12 cellular contexts compared by ENCODE assay signal in the genomic region with DNA sequence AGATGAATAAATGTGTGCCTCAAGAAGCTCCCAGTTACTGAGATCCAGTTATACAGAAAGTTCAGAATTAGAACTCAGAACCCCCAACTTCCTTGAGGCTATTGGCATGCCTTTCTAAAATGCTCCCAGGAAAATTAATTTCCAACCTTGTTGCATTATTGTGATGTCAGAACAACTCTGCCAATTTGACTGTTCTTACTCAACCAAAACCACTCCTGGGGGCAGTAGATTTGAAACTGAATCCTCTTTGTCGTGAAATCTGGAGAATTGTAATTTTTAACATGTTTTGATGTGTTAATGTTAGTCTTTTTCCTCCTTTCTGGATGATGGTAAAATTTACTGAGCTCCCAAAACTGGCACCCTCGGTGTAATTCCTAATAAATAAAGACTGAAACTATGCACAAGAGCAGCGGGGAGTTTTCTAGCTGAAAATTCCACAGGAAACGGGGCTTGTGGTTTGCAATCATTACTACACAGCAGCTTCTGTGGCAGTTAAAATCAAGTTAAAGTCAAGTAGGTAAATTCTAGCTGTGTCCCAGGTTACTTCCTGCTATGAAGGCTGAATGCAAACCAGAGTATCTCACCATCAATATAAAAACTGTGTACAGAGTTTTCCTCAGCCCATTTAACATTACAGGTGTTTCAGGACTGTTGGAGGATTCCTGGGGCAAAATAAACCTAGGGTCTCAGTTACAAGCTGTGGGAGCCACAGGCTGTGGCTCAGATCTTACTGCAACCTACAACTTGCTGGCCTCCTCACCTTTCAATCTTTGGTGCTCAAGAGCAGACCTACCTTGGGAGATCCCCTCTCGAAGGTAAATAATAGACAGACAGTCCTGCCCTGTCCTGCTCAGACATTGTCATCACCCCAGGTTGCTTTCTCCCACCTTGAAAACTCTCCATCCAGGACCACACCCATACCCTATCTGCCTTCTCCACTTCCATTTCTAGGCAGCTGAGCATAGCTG.
DNase-seq lines count a peak whose midpoint lies in the region; ATAC-seq and TF ChIP-seq lines count a peak whose summit lies in the region.
"Had no signal": no experiment of that assay in that cellular context is flagged by ENCODE, and none has a peak within 500 bp of the region (broad histone marks: within the 10 kb centered on the region; RNA-seq: fewer than 3 reads in every experiment).

No MANE protein-coding gene starts in this region.

- H3K27me3 ChIP-seq in CD4-positive, alpha-beta T cell (ENCODE audit: control insufficient read depth, insufficient read depth, low read length) = no peaks in the 10 kb centered on the region
- no peaks in the 10 kb centered on the region for H3K27me3 ChIP-seq in WERI-Rb-1 (ENCODE audit: insufficient read depth, low read depth, severe bottlenecking)

- no peaks in the 10 kb centered on the region for H3K9me3 ChIP-seq in CD4-positive, alpha-beta T cell (ENCODE audit: control insufficient read depth, low read length)
- H3K9me3 ChIP-seq in WERI-Rb-1 (ENCODE audit: severe bottlenecking) = no peaks in the 10 kb centered on the region
- H3K9me3 ChIP-seq: tibial artery had no signal

- DNase-seq in CD4-positive, alpha-beta T cell = no peak
- DNase-seq in T-helper 2 cell treated with Interferon-gamma antibody and Interleukin-4, amounts not matched to agents 5 μg/mL and 100 μg/mL, for 36 hours (ENCODE audit: low spot score) = peak; percentile 10
- no peak for DNase-seq in NCI-H1436 treated with DMSO at 0.1 percent for 48 hours (lab: John Stamatoyannopoulos, UW)
- no peak for DNase-seq in NCI-H2029 treated with DMSO at 0.1 percent for 48 hours (lab: John Stamatoyannopoulos, UW)
- DNase-seq in WERI-Rb-1 = no peak
- DNase-seq: NCI-H82; stimulated activated CD4-positive, alpha-beta T cell treated with anti-CD3 and anti-CD28 coated beads, Interleukin-4, amount 100 ng/mL, for 1 hour; T-helper 9 cell; tibial artery had no signal

- peak; percentile 32 for ATAC-seq in CD4-positive, alpha-beta T cell (ENCODE audit: poor library complexity)
- ATAC-seq in GM19035 (IDR thresholded peaks at IDR 0.05; ENCODE audit: unreplicated experiment) = peak; percentile 54
- ATAC-seq in HG02973 (IDR thresholded peaks at IDR 0.05; ENCODE audit: unreplicated experiment) = peak; percentile 71
- no peak for ATAC-seq in esophagus mucosa

- H3K27ac ChIP-seq in CD4-positive, alpha-beta T cell (ENCODE audit: low read depth, low read length) = no peak overlapping the region
- H3K27ac ChIP-seq in WERI-Rb-1 = no peak overlapping the region
- H3K27ac ChIP-seq: tibial artery had no signal

- TF ChIP-seq CTCF in CD4-positive, alpha-beta T cell (IDR thresholded peaks at IDR 0.05) = no peak
- TF ChIP-seq CTCF in WERI-Rb-1 (IDR thresholded peaks at IDR 0.05; ENCODE audit: low read depth, low read length) = no peak

- H3K27me3 Mint-ChIP-seq in CD4-positive, alpha-beta T cell = peaks cover 3% of the 10 kb centered on the region
- peaks cover 4% of the 10 kb centered on the region for H3K27me3 Mint-ChIP-seq in T-helper 2 cell treated with Interferon-gamma antibody and Interleukin-4, amounts not matched to agents 5 μg/mL and 100 μg/mL, for 36 hours (ENCODE audit: low read depth)

- H3K36me3 Mint-ChIP-seq in CD4-positive, alpha-beta T cell (ENCODE audit: low read depth) = no peaks in the 10 kb centered on the region
- H3K36me3 Mint-ChIP-seq in T-helper 2 cell treated with Interferon-gamma antibody and Interleukin-4, amounts not matched to agents 5 μg/mL and 100 μg/mL, for 36 hours (ENCODE audit: low read depth) = no peaks in the 10 kb centered on the region

- H3K4me3 ChIP-seq in WERI-Rb-1 (ENCODE audit: low read depth, low read length) = no peak overlapping the region
- H3K4me3 ChIP-seq: tibial artery had no signal

- intact Hi-C loops in CD4-positive, alpha-beta T cell (cut with DNase I, micrococcal nuclease) = no loop called here

- CTCF ChIA-PET in CD4-positive, alpha-beta T cell (lab: Charles Lee) = no interaction called here

- no peaks in the 10 kb centered on the region for H3K36me3 ChIP-seq in WERI-Rb-1
- H3K36me3 ChIP-seq: tibial artery had no signal

- H3K27ac Mint-ChIP-seq in CD4-positive, alpha-beta T cell = peak overlapping the region; percentile 56
- H3K27ac Mint-ChIP-seq in T-helper 2 cell treated with Interferon-gamma antibody and Interleukin-4, amounts not matched to agents 5 μg/mL and 100 μg/mL, for 36 hours = peak overlapping the region; percentile 50

- no peaks in the 10 kb centered on the region for H3K9me3 Mint-ChIP-seq in CD4-positive, alpha-beta T cell
- no peaks in the 10 kb centered on the region for H3K9me3 Mint-ChIP-seq in T-helper 2 cell treated with Interferon-gamma antibody and Interleukin-4, amounts not matched to agents 5 μg/mL and 100 μg/mL, for 36 hours

- POLR2A ChIA-PET in CD4-positive, alpha-beta T cell (lab: Charles Lee) = interaction anchor here (1.4 kb wide), 1 partner anchor 26 kb away, joined by 3 read pairs; no protein-coding TSS in a partner anchor

- H3K4me1 Mint-ChIP-seq in CD4-positive, alpha-beta T cell (ENCODE audit: low read depth) = peaks cover 27% of the 10 kb centered on the region
- H3K4me1 Mint-ChIP-seq in T-helper 2 cell treated with Interferon-gamma antibody and Interleukin-4, amounts not matched to agents 5 μg/mL and 100 μg/mL, for 36 hours (ENCODE audit: low read depth) = peaks cover 13% of the 10 kb centered on the region

- peak overlapping the region; percentile 66 for H3K4me3 Mint-ChIP-seq in CD4-positive, alpha-beta T cell
- peak overlapping the region; percentile 45 for H3K4me3 Mint-ChIP-seq in T-helper 2 cell treated with Interferon-gamma antibody and Interleukin-4, amounts not matched to agents 5 μg/mL and 100 μg/mL, for 36 hours
